ENCODE assay signal across 8 cellular contexts in the genomic region with DNA sequence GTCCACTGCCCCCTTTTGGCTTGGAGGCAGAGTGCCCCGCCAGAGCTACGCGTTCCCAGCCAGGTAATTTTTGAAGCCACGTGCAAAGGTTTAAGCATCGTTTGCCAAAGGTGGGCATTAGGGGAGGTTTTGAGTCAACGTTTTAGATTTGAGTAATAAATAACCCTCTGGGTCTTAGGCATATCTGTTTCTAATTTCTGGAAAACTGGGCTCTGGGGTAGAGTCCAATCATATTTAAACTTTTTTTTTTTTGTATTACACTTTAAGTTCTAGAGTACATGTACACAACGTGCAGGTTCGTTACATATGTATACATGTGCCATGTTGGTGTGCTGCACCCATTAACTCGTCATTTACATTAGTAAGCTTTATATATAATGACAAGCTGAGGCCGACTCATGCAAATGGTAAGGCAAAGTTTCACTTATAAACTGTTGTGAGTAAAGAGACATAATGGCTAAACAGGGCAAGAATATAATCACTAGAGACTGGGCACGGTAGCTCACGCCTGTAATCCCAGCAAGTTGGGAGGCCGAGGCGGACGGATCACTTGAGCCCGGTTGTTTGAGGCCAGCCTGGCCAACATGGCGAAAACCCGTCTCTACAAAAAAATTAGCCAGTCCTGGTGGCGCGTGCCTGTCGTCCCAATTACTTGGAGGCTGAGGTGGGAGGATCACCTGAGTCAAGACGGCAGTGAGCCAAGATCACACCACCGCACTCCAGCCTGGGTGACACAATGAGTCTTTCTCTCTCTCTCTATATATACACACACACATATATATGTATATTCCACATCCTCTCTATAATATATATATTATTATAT. TPM values are rescaled to one million over a fixed set of nuclear protein-coding genes. Genes with fewer than 3 reads are reported as not detected.
DNase-seq lines count a peak whose midpoint lies in the region; ATAC-seq and TF ChIP-seq lines count a peak whose summit lies in the region.

No MANE protein-coding gene starts in this region.

- no peaks in the 10 kb centered on the region for H3K9me3 ChIP-seq in right atrium auricular region
- H3K9me3 ChIP-seq in adipocyte (ENCODE audit: control insufficient read depth, low read length), result no peaks in the 10 kb centered on the region

- H3K27me3 ChIP-seq in right atrium auricular region, result no peaks in the 10 kb centered on the region
- no peaks in the 10 kb centered on the region for H3K27me3 ChIP-seq in adipocyte (replicated peaks; ENCODE audit: control insufficient read depth, insufficient read depth, low read length)

- DNase-seq in right atrium auricular region (ENCODE audit: low spot score) (no peak), cardiac septum (ENCODE audit: low spot score) (no peak), adipocyte (ENCODE audit: low read depth) (no peak), medulla oblongata (ENCODE audit: extremely low spot score) (peak; percentile 13), inferior parietal cortex (ENCODE audit: extremely low spot score) (no peak), NCI-H1417 treated with DMSO at 0.1 percent for 48 hours (lab: John Stamatoyannopoulos, UW) (no peak)

- H3K27ac ChIP-seq in right atrium auricular region, result peak overlapping the region; percentile 90 to 97

- H3K4me3 ChIP-seq in right atrium auricular region, result peak overlapping the region; percentile 83 to 100
- H3K4me3 ChIP-seq in adipocyte (ENCODE audit: low read length), result peak overlapping the region; percentile 98

- ATAC-seq in HG03280 (IDR thresholded peaks at IDR 0.05; ENCODE audit: unreplicated experiment) (no peak), GM21619 (IDR thresholded peaks at IDR 0.05; ENCODE audit: unreplicated experiment) (no peak)

- peak overlapping the region; percentile 97 for H3K9ac ChIP-seq in adipocyte (ENCODE audit: low read length)

- H3K36me3 ChIP-seq in right atrium auricular region, result no peaks in the 10 kb centered on the region
- H3K36me3 ChIP-seq in adipocyte (ENCODE audit: control insufficient read depth, insufficient read depth, low read length, severe bottlenecking), result no peaks in the 10 kb centered on the region

- H3K4me1 ChIP-seq in right atrium auricular region (peaks cover 0 to 15% of the 10 kb centered on the region in 2 donors), adipocyte (ENCODE audit: control insufficient read depth, insufficient read depth, low read length) (peaks cover 23% of the 10 kb centered on the region)

- intact Hi-C loops in cardiac septum (cut with DNase I), result loop anchor here (2.0 kb wide), 1 partner anchor 71 kb away; a partner anchor contains a TSS

- TF ChIP-seq CTCF in right atrium auricular region (IDR thresholded peaks at IDR 0.05), result peak; percentile 84 to 94

RNA-seq across cellular contexts. Expression of a gene that starts 0.5 kb away (rescaled TPM):
- total RNA-seq in right atrium auricular region (10 to 100 TPM; 26.4 to 34.6 TPM), cardiac septum (34.6 TPM)
